1 cellular context compared by ENCODE assay signal in the genomic region with DNA sequence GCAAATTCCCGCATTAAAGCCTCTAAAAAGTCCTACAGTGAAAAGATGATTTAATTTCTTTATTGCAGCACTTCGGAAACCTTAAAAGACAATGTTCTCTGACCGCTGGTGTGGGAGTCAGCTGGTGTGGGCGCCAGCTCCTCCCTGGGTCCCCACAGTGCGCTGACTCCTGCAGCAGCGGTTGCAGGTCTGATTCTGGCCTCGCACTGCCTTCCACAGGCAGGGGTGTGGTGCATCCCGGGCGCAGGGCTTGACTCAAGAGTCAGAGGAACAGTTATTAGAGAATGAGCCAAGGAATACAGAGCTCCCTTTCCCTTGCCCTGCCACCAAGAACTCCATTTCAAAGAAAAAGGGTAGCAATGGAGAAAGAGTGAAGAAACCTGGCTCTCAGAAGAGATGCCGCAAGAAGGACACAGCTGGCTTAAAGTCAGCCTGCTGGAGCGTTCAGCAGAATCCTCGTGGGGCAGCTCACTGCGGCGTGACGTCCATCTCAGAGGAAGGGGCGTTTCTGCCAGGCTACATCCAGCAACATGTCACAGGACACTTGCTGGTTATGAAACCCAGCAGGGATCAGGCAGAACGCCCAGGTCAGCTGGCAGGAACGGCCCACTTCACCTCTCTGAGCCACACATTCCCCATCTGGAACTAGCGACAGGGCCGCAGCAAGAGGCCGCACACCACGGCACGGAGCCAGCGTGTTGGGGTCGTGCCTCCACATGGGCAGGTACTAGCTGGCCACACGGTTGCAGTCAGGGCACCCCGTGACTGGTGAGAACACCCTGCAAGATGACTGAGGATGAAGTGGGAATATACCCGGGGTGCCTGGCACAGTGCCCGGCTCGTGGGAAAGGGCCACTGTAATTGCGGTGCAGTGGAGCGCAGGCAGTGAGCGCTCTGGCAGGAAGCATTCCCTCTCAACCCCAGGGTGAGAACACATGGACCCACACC.
TF ChIP-seq lines count a peak whose summit lies in the region.

No MANE protein-coding gene starts in this region.

TF ChIP-seq in IMR-90, 13 proteins besides CTCF, POLR2A, EP300 and RAD21 (continued from another document):
- TF ChIP-seq NFE2L2 (IDR thresholded peaks at IDR 0.05; ENCODE audit: low read depth, low read length) (no peak), RCOR1 (IDR thresholded peaks at IDR 0.05; ENCODE audit: insufficient replicate concordance, low read length) (no peak), FOS (IDR thresholded peaks at IDR 0.05; ENCODE audit: low read depth, low read length) (no peak), MXI1 (IDR thresholded peaks at IDR 0.05; ENCODE audit: borderline replicate concordance, low read depth, low read length) (no peak), CEBPB (IDR thresholded peaks at IDR 0.05; ENCODE audit: low read depth, low read length) (no peak), MAFK (IDR thresholded peaks at IDR 0.05; ENCODE audit: low read depth, low read length) (no peak)
TF ChIP-seq in IMR-90: peak in this region for 0.
